ENCODE assay signal across 17 cellular contexts in the genomic region with DNA sequence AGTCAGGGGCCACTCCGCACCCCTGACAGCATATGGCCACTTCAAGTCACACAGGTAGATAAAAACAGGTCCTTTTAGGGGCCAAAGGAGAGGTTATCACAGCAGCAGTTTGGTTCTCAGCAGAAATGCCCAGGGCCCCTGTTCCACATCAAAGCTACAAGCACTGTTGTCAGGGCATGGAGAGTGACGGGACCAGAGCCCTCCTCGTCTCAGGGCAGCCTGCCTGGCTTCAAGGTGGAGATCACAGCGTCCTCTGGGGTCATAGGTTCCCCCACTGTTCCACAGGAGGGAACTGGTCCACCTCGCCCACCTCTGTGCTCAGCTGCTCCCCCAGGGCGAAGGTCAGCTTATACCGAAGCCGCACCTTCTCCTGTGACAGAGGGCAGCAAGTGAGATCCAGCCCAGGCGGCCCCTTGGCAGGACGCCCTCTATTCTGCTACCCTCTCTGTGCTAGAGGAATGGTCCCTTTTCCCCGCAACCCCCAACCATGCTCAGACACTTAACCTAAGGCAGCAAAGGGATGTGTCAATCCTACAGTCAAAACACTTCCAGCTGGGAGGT. TPM values are rescaled to one million over a fixed set of nuclear protein-coding genes. Genes with fewer than 3 reads are reported as not detected.
DNase-seq lines count a peak whose midpoint lies in the region; ATAC-seq, FAIRE-seq and TF ChIP-seq lines count a peak whose summit lies in the region.
"Had no signal": no experiment of that assay in that cellular context is flagged by ENCODE, and none has a peak within 500 bp of the region (broad histone marks: within the 10 kb centered on the region; RNA-seq: fewer than 3 reads in every experiment).

No MANE protein-coding gene starts in this region.

- no peaks in the 10 kb centered on the region for H3K23me2 ChIP-seq in H9 (ENCODE audit: insufficient read length, low read depth, low read length, poor library complexity, severe bottlenecking)

- H3K4me1 ChIP-seq in H9 (ENCODE audit: insufficient read depth, low read length) (no peaks in the 10 kb centered on the region), GM12878 (ENCODE audit: control insufficient read depth, insufficient read depth, low read length) (peaks cover 22% of the 10 kb centered on the region), neutrophil (ENCODE audit: control insufficient read depth in 1 of 2, insufficient read depth in 1 of 2, low read depth in 1 of 2, low read length in 1 of 2) (no peaks in the 10 kb centered on the region), colonic mucosa (no peaks in the 10 kb centered on the region)
- H3K4me1 ChIP-seq: pancreas had no signal

- no peak overlapping the region for H3K4me3 ChIP-seq in GM12878
- no peak overlapping the region for H3K4me3 ChIP-seq in neutrophil (ENCODE audit: low read depth in 1 of 2, low read length in 1 of 2)
- H3K4me3 ChIP-seq in foreskin fibroblast (ENCODE audit: low read depth in 1 of 2, low read length in 2 of 2): no peak overlapping the region
- no peak overlapping the region for H3K4me3 ChIP-seq in colonic mucosa
- H3K4me3 ChIP-seq: A549, left lung, pancreas, upper lobe of left lung had no signal

- no peak overlapping the region for H3K14ac ChIP-seq in H9 (ENCODE audit: insufficient read depth, low read length)

- no peak for TF ChIP-seq CTCF in H9 (conservative IDR thresholded peaks at IDR 0.05)
- TF ChIP-seq CTCF in GM12878 (IDR thresholded peaks at IDR 0.05 in 2 of 3, conservative IDR thresholded peaks at IDR 0.05 in 1 of 3; ENCODE audit: control insufficient read depth in 2 of 3, extremely low read depth in 1 of 3, insufficient read depth in 1 of 3, low read depth in 3 of 3, low read length in 3 of 3): no peak
- no peak for TF ChIP-seq CTCF in neutrophil (IDR thresholded peaks at IDR 0.05)
- no peak for TF ChIP-seq CTCF in foreskin fibroblast (IDR thresholded peaks at IDR 0.05; ENCODE audit: low read depth, low read length)
- no peak for TF ChIP-seq CTCF in colonic mucosa (IDR thresholded peaks at IDR 0.05)

- TSS peak; percentile 49 for BruUV-seq in GM12878 (replicated peaks; lab: Mats Ljungman, UMichigan)

- CTCF ChIA-PET in GM12878 (lab: Yijun Ruan, JAX): interaction anchor here (0.6 to 2.0 kb wide), 10 partner anchors 9 to 277 kb away, joined by 3 to 7 read pairs (median 4); no protein-coding TSS in a partner anchor

- H4K20me1 ChIP-seq in H9 (ENCODE audit: control insufficient read depth, insufficient read depth, insufficient read length) (peaks cover 4% of the 10 kb centered on the region), GM12878 (ENCODE audit: control insufficient read depth, insufficient read depth) (no peaks in the 10 kb centered on the region; the same call in 1 of the 2 replicates)

- no peak overlapping the region for H3K18ac ChIP-seq in H9 (ENCODE audit: insufficient read length, low read depth, low read length)

- H3K27ac ChIP-seq in H9 (ENCODE audit: insufficient read length, low read depth, low read length) (no peak overlapping the region), GM12878 (ENCODE audit: control insufficient read depth, insufficient read depth) (no peak overlapping the region), neutrophil (peak overlapping the region; percentile 17), colonic mucosa (no peak overlapping the region)
- H3K27ac ChIP-seq: A549, left lung, pancreas had no signal

- no peaks in the 10 kb centered on the region for H3K9me3 Mint-ChIP-seq in activated naive CD8-positive, alpha-beta T cell treated with anti-CD3 and anti-CD28 coated beads for 36 hours
- H3K9me3 Mint-ChIP-seq in activated naive CD8-positive, alpha-beta T cell treated with anti-CD3 and anti-CD28 coated beads, Interleukin-2, amount 50 U/mL, for 24 hours: no peaks in the 10 kb centered on the region
- no peaks in the 10 kb centered on the region for H3K9me3 Mint-ChIP-seq in H9
- H3K9me3 Mint-ChIP-seq: activated CD4-positive, alpha-beta T cell treated with anti-CD3 and anti-CD28 coated beads, Interleukin-2, amount 10 ng/mL, durations not matched to agents 7 days and 5 days; activated naive CD4-positive, alpha-beta T cell treated with anti-CD3 and anti-CD28 coated beads, Interleukin-2, amount 50 U/mL, for 24 hours; activated T-helper 2 cell treated with anti-CD3 and anti-CD28 coated beads, Interferon-gamma antibody, Interleukin-2, Interleukin-4, amounts not matched to agents 10 μg/mL and 5 μg/mL and 100 μg/mL, durations not matched to agents 14 hours and 24 hours and 36 hours; immature natural killer cell; nephron had no signal

- no peaks in the 10 kb centered on the region for H3K9me3 ChIP-seq in H9 (ENCODE audit: control insufficient read depth, low read depth, low read length)
- no peaks in the 10 kb centered on the region for H3K9me3 ChIP-seq in GM12878 (replicated peaks; ENCODE audit: control insufficient read depth, insufficient read depth, low read length)
- no peaks in the 10 kb centered on the region for H3K9me3 ChIP-seq in neutrophil
- no peaks in the 10 kb centered on the region for H3K9me3 ChIP-seq in colonic mucosa
- H3K9me3 ChIP-seq: A549, left lung, pancreas, upper lobe of left lung had no signal

- H3K9ac ChIP-seq in H9 (ENCODE audit: extremely low read depth, insufficient read length, low read length) (no peak overlapping the region), GM12878 (ENCODE audit: control insufficient read depth, insufficient read depth, low read length) (no peak overlapping the region), colonic mucosa (ENCODE audit: low read depth in 2 of 2, low read length in 2 of 2) (peak overlapping the region in 1 of 2 donors; percentile 4)

- H2BK120ac ChIP-seq in H9 (ENCODE audit: low read depth, low read length, poor library complexity, severe bottlenecking): no peak overlapping the region

- no peak overlapping the region for H2BK12ac ChIP-seq in H9 (ENCODE audit: insufficient read length, low read depth, low read length)

- no peak overlapping the region for H4K8ac ChIP-seq in H9 (replicated peaks; ENCODE audit: insufficient read length, low read depth, low read length)

- SMC1A ChIA-PET in GM12878 (lab: Charles Lee; ENCODE audit: uncharacterized antibody, unreplicated experiment): no interaction called here

- ATAC-seq in activated naive CD8-positive, alpha-beta T cell treated with anti-CD3 and anti-CD28 coated beads, Interleukin-2, amount 50 U/mL, for 24 hours: no peak
- ATAC-seq in GM12878: no peak
- no peak for ATAC-seq in HG02759 (IDR thresholded peaks at IDR 0.05; ENCODE audit: unreplicated experiment)

- RAD21 ChIA-PET in GM12878 (lab: Charles Lee; ENCODE audit: unreplicated experiment): interaction anchor here (0.8 kb wide), 2 partner anchors 124 to 276 kb away, joined by 4 read pairs; no protein-coding TSS in a partner anchor

- H3K4ac ChIP-seq in H9 (ENCODE audit: low read depth, low read length): no peak overlapping the region

- TF ChIP-seq RAD21 in GM12878 (IDR thresholded peaks at IDR 0.05; ENCODE audit: insufficient read depth, low read depth, low read length): no peak

- no peak overlapping the region for H2BK5ac ChIP-seq in H9 (ENCODE audit: insufficient read length, low read length)

- no peak overlapping the region for H2BK20ac ChIP-seq in H9 (ENCODE audit: low read depth, low read length, poor library complexity, severe bottlenecking)

- H2BK15ac ChIP-seq in H9 (ENCODE audit: low read depth, low read length): no peak overlapping the region

- POLR2A ChIA-PET in GM12878 (lab: Charles Lee): no interaction called here

- FAIRE-seq in GM12878 (lab: Jason Lieb, UNC): no peak
- FAIRE-seq: A549, pancreas had no signal

- no peak overlapping the region for H3T11ph ChIP-seq in H9 (ENCODE audit: low read length)

- no peak overlapping the region for H2AK5ac ChIP-seq in H9 (ENCODE audit: insufficient read length, low read length)

- no peak overlapping the region for H3K4me2 ChIP-seq in H9 (ENCODE audit: insufficient read depth, insufficient read length, low read length)
- no peak overlapping the region for H3K4me2 ChIP-seq in GM12878 (ENCODE audit: control insufficient read depth, insufficient read depth)
- H3K4me2 ChIP-seq: A549 had no signal

- no peak for TF ChIP-seq EP300 in GM12878 (IDR thresholded peaks at IDR 0.05; ENCODE audit: borderline replicate concordance in 1 of 2, control insufficient read depth in 1 of 2, low read depth in 2 of 2, low read length in 2 of 2)

- H3K79me2 ChIP-seq in H9 (ENCODE audit: insufficient read depth, low read length): no peaks in the 10 kb centered on the region
- no peaks in the 10 kb centered on the region for H3K79me2 ChIP-seq in GM12878 (ENCODE audit: control insufficient read depth, insufficient read depth, low read length)

- no peak overlapping the region for H3K23ac ChIP-seq in H9 (ENCODE audit: insufficient read length, low read depth, low read length)

- no peak for DNase-seq in activated naive CD8-positive, alpha-beta T cell treated with anti-CD3 and anti-CD28 coated beads for 36 hours
- no peak for DNase-seq in activated naive CD8-positive, alpha-beta T cell treated with anti-CD3 and anti-CD28 coated beads, Interleukin-2, amount 50 U/mL, for 24 hours
- DNase-seq in H9 (no peak), GM12878 (ENCODE audit: low read depth, low spot score) (no peak), foreskin fibroblast (no peak), colonic mucosa (no peak)

- H4K5ac ChIP-seq in H9 (ENCODE audit: insufficient read length, low read depth, low read length): no peak overlapping the region

- peak overlapping the region; percentile 68 for H3K27ac Mint-ChIP-seq in activated naive CD8-positive, alpha-beta T cell treated with anti-CD3 and anti-CD28 coated beads for 36 hours
- H3K27ac Mint-ChIP-seq in activated naive CD8-positive, alpha-beta T cell treated with anti-CD3 and anti-CD28 coated beads, Interleukin-2, amount 50 U/mL, for 24 hours: no peak overlapping the region
- peak overlapping the region in 2 of 3 experiments; percentile 14 to 44; a peak in 1 of 7 replicates for H3K27ac Mint-ChIP-seq in H9

- no CpG with 5 or more reads among the region's 11 CpGs for WGBS in H9 (ENCODE audit: extremely low coverage, insufficient read length, low lambda C conversion rate)
- WGBS in GM12878 (ENCODE audit: insufficient coverage, insufficient replicate concordance, low lambda C conversion rate, missing lambda C conversion rate): 97% methylated on average over 11 of the region's 11 CpGs

- H3K79me1 ChIP-seq in H9 (ENCODE audit: insufficient read depth, low read depth, low read length, poor library complexity, severe bottlenecking): no peaks in the 10 kb centered on the region

- no peaks in the 10 kb centered on the region for H3K27me3 ChIP-seq in H9 (ENCODE audit: insufficient read depth, low read length)
- no peaks in the 10 kb centered on the region for H3K27me3 ChIP-seq in GM12878 (replicated peaks in 1 of 2; ENCODE audit: control insufficient read depth in 2 of 2, insufficient read depth in 2 of 2, low read length in 1 of 2)
- H3K27me3 ChIP-seq in neutrophil: no peaks in the 10 kb centered on the region
- H3K27me3 ChIP-seq in colonic mucosa: no peaks in the 10 kb centered on the region
- H3K27me3 ChIP-seq: left lung, pancreas, upper lobe of left lung had no signal

- no peak overlapping the region for H3K4me3 Mint-ChIP-seq in activated naive CD8-positive, alpha-beta T cell treated with anti-CD3 and anti-CD28 coated beads for 36 hours
- H3K4me3 Mint-ChIP-seq in activated naive CD8-positive, alpha-beta T cell treated with anti-CD3 and anti-CD28 coated beads, Interleukin-2, amount 50 U/mL, for 24 hours: no peak overlapping the region
- H3K4me3 Mint-ChIP-seq in H9: no peak overlapping the region
- H3K4me3 Mint-ChIP-seq: activated CD4-positive, alpha-beta T cell treated with anti-CD3 and anti-CD28 coated beads, Interleukin-2, amount 10 ng/mL, durations not matched to agents 7 days and 5 days; immature natural killer cell; nephron had no signal

- intact Hi-C loops in GM12878 (cut with micrococcal nuclease; ENCODE audit: unreplicated experiment) (no loop called here), colonic mucosa (cut with DNase I) (no loop called here)

- H3K56ac ChIP-seq in H9 (ENCODE audit: insufficient read length, low read depth, low read length): no peak overlapping the region

- H3K27me3 Mint-ChIP-seq in activated naive CD8-positive, alpha-beta T cell treated with anti-CD3 and anti-CD28 coated beads for 36 hours: no peaks in the 10 kb centered on the region
- no peaks in the 10 kb centered on the region for H3K27me3 Mint-ChIP-seq in activated naive CD8-positive, alpha-beta T cell treated with anti-CD3 and anti-CD28 coated beads, Interleukin-2, amount 50 U/mL, for 24 hours
- H3K27me3 Mint-ChIP-seq in H9 (ENCODE audit: low read depth): no peaks in the 10 kb centered on the region
- H3K27me3 Mint-ChIP-seq: activated CD4-positive, alpha-beta T cell treated with anti-CD3 and anti-CD28 coated beads, Interleukin-2, amount 10 ng/mL, durations not matched to agents 7 days and 5 days; activated naive CD4-positive, alpha-beta T cell treated with anti-CD3 and anti-CD28 coated beads, Interleukin-2, amount 50 U/mL, for 24 hours had no signal

- H2AFZ ChIP-seq in H9 (ENCODE audit: low read length) (no peak overlapping the region), GM12878 (ENCODE audit: control insufficient read depth, low read depth, low read length) (no peak overlapping the region)

- H3K36me3 ChIP-seq in GM12878 (ENCODE audit: control insufficient read depth in 2 of 2, insufficient read depth in 2 of 2, low read length in 1 of 2) (peaks cover 58% of the 10 kb centered on the region in 2 experiments), neutrophil (peaks cover 95% of the 10 kb centered on the region), colonic mucosa (peaks cover 14% of the 10 kb centered on the region)

- peaks cover 30% of the 10 kb centered on the region for H3K4me1 Mint-ChIP-seq in activated naive CD8-positive, alpha-beta T cell treated with anti-CD3 and anti-CD28 coated beads for 36 hours
- peaks cover 32% of the 10 kb centered on the region for H3K4me1 Mint-ChIP-seq in activated naive CD8-positive, alpha-beta T cell treated with anti-CD3 and anti-CD28 coated beads, Interleukin-2, amount 50 U/mL, for 24 hours
- peaks cover 8 to 15% of the 10 kb centered on the region in 2 experiments for H3K4me1 Mint-ChIP-seq in H9
- H3K4me1 Mint-ChIP-seq: nephron had no signal

- in situ Hi-C loops in GM12878 (cut with MboI): no loop called here

- no peak overlapping the region for H4K91ac ChIP-seq in H9 (ENCODE audit: insufficient read length, low read depth, low read length)

- TF ChIP-seq POLR2A in GM12878 (IDR thresholded peaks at IDR 0.05; ENCODE audit: low read depth, low read length): 0 out of 2 replicates have a peak, but pooled peaks have one; percentile 15

- H3K36me3 Mint-ChIP-seq in activated naive CD8-positive, alpha-beta T cell treated with anti-CD3 and anti-CD28 coated beads for 36 hours: peaks cover 25% of the 10 kb centered on the region
- peaks cover 54% of the 10 kb centered on the region for H3K36me3 Mint-ChIP-seq in activated naive CD8-positive, alpha-beta T cell treated with anti-CD3 and anti-CD28 coated beads, Interleukin-2, amount 50 U/mL, for 24 hours (ENCODE audit: low read depth)
- peaks cover 35 to 84% (median 75%) of the 10 kb centered on the region in 3 experiments; a peak in 6 of 7 replicates for H3K36me3 Mint-ChIP-seq in H9 (ENCODE audit: insufficient read depth in 1 of 3, low read depth in 3 of 3)

RNA-seq across cellular contexts. Expression of a gene that starts 23.3 kb away (rescaled TPM):
- 10 to 100 TPM; 63.7 to 72.0 TPM for total RNA-seq in activated naive CD8-positive, alpha-beta T cell treated with anti-CD3 and anti-CD28 coated beads for 36 hours
- total RNA-seq in H9 (2021) (50.3 and 58.2 TPM in 2 replicates), GM12878 (2014; rRNA removed) (19.6 and 20.7 TPM in 2 replicates), GM12878 (2014; rRNA removed; fragmentation: Illumina TruSeq; extraction: Trizol) (13.5 and 14.3 TPM in 2 replicates), GM12878 (2021) (52.1 and 57.5 TPM in 2 replicates), colonic mucosa (10 to 100 TPM; 32.5 to 48.4 TPM)
- 70.6 and 92.6 TPM in 2 replicates for total RNA-seq in GM12878 (2013; cell fraction: nucleolus; rRNA removed)
- polyA plus RNA-seq in GM12878 (2011; ENCODE audit: low read depth): 34.9 TPM
- polyA plus RNA-seq in GM12878 (2011; rRNA removed) (26.2 and 34.9 TPM in 2 replicates), GM12878 (2014; fragmentation: Illumina TruSeq; extraction: Trizol) (31.7 and 41.3 TPM in 2 replicates), GM12878 (2014; fragmentation: Nextera tagmentation; extraction: Ambion mirVana) (1 to 10 TPM; 7.0 to 8.1 TPM), GM12878 (2014; rRNA removed) (36.4 and 40.2 TPM in 2 replicates), GM12878 (2016; fragmentation: Nextera tagmentation; extraction: Ambion mirVana) (10 to 100 TPM; 33.0 to 36.3 TPM)
- polyA plus RNA-seq in GM12878 (2011; cell fraction: cytosol; rRNA removed): 25.9 and 26.0 TPM in 2 replicates
- polyA plus RNA-seq in GM12878 (2011; cell fraction: nucleus; rRNA removed): 244 and 300 TPM in 2 replicates
- polyA plus RNA-seq in GM12878 (2012): 51.0 and 62.2 TPM in 2 replicates
- polyA minus RNA-seq in GM12878 (2011; rRNA and poly(A)+ RNA removed): 50.4 and 73.4 TPM in 2 replicates
- 9.0 and 14.0 TPM in 2 replicates for polyA minus RNA-seq in GM12878 (2011; cell fraction: cytosol; rRNA and poly(A)+ RNA removed)
- 39.3 and 49.0 TPM in 2 replicates for polyA minus RNA-seq in GM12878 (2011; cell fraction: nucleus; rRNA and poly(A)+ RNA removed)

RNA-seq across cellular contexts. Expression of a gene that starts 23.6 kb away (rescaled TPM):
- total RNA-seq in activated naive CD8-positive, alpha-beta T cell treated with anti-CD3 and anti-CD28 coated beads for 36 hours: 10 to 100 TPM; 93.5 to 96.9 TPM
- total RNA-seq in H9 (2021) (93.7 and 97.4 TPM in 2 replicates), GM12878 (2014; rRNA removed) (105 and 117 TPM in 2 replicates), GM12878 (2014; rRNA removed; fragmentation: Illumina TruSeq; extraction: Trizol) (89.6 and 101 TPM in 2 replicates), GM12878 (2021) (88.4 and 89.2 TPM in 2 replicates), colonic mucosa (100 to 1,000 TPM in 1 of 2 donors, 10 to 100 TPM in 1; 62.9 to 118 TPM)
- 40.8 and 41.5 TPM in 2 replicates for total RNA-seq in GM12878 (2013; cell fraction: nucleolus; rRNA removed)
- 40.9 TPM for polyA plus RNA-seq in GM12878 (2011; ENCODE audit: low read depth)
- polyA plus RNA-seq in GM12878 (2011; rRNA removed) (73.6 and 89.7 TPM in 2 replicates), GM12878 (2014; fragmentation: Illumina TruSeq; extraction: Trizol) (71.2 and 101 TPM in 2 replicates), GM12878 (2014; fragmentation: Nextera tagmentation; extraction: Ambion mirVana) (100 to 1,000 TPM; 161 to 209 TPM), GM12878 (2014; rRNA removed) (93.2 and 108 TPM in 2 replicates), GM12878 (2016; fragmentation: Nextera tagmentation; extraction: Ambion mirVana) (100 to 1,000 TPM; 207 to 217 TPM)
- polyA plus RNA-seq in GM12878 (2011; cell fraction: cytosol; rRNA removed): 90.3 and 94.2 TPM in 2 replicates
- polyA plus RNA-seq in GM12878 (2011; cell fraction: nucleus; rRNA removed): 68.9 and 73.0 TPM in 2 replicates
- 50.5 and 55.2 TPM in 2 replicates for polyA plus RNA-seq in GM12878 (2012)
- polyA minus RNA-seq in GM12878 (2011; rRNA and poly(A)+ RNA removed): 44.1 and 47.2 TPM in 2 replicates
- 16.8 and 20.8 TPM in 2 replicates for polyA minus RNA-seq in GM12878 (2011; cell fraction: cytosol; rRNA and poly(A)+ RNA removed)
- 26.8 and 39.8 TPM in 2 replicates for polyA minus RNA-seq in GM12878 (2011; cell fraction: nucleus; rRNA and poly(A)+ RNA removed)

RNA-seq across cellular contexts. Expression of a gene that starts 32.6 kb away (rescaled TPM):
- total RNA-seq in activated naive CD8-positive, alpha-beta T cell treated with anti-CD3 and anti-CD28 coated beads for 36 hours: 100 to 1,000 TPM; 134 to 137 TPM
- total RNA-seq in H9 (2021) (136 and 145 TPM in 2 replicates), GM12878 (2014; rRNA removed) (47.1 and 57.8 TPM in 2 replicates), GM12878 (2014; rRNA removed; fragmentation: Illumina TruSeq; extraction: Trizol) (52.9 and 54.0 TPM in 2 replicates), GM12878 (2021) (82.5 and 97.9 TPM in 2 replicates), colonic mucosa (10 to 100 TPM; 42.2 to 86.8 TPM)
- total RNA-seq in GM12878 (2013; cell fraction: nucleolus; rRNA removed): 89.4 and 98.6 TPM in 2 replicates
- polyA plus RNA-seq in GM12878 (2011; ENCODE audit: low read depth): 58.6 TPM
- polyA plus RNA-seq in GM12878 (2011; rRNA removed) (80.8 and 92.9 TPM in 2 replicates), GM12878 (2014; fragmentation: Illumina TruSeq; extraction: Trizol) (59.6 and 65.9 TPM in 2 replicates), GM12878 (2014; fragmentation: Nextera tagmentation; extraction: Ambion mirVana) (100 to 1,000 TPM; 127 to 135 TPM), GM12878 (2014; rRNA removed) (83.2 and 87.8 TPM in 2 replicates), GM12878 (2016; fragmentation: Nextera tagmentation; extraction: Ambion mirVana) (100 to 1,000 TPM; 103 to 104 TPM)
- polyA plus RNA-seq in GM12878 (2011; cell fraction: cytosol; rRNA removed): 112 and 130 TPM in 2 replicates
- 362 and 389 TPM in 2 replicates for polyA plus RNA-seq in GM12878 (2011; cell fraction: nucleus; rRNA removed)
- 37.7 and 46.3 TPM in 2 replicates for polyA plus RNA-seq in GM12878 (2012)
- polyA minus RNA-seq in GM12878 (2011; rRNA and poly(A)+ RNA removed): 80.2 and 80.8 TPM in 2 replicates
- 24.1 and 34.9 TPM in 2 replicates for polyA minus RNA-seq in GM12878 (2011; cell fraction: cytosol; rRNA and poly(A)+ RNA removed)
- 54.2 and 98.1 TPM in 2 replicates for polyA minus RNA-seq in GM12878 (2011; cell fraction: nucleus; rRNA and poly(A)+ RNA removed)

RNA-seq across cellular contexts. Expression of a gene that starts 32.9 kb away (rescaled TPM):
- 10 to 100 TPM; 35.3 to 38.1 TPM for total RNA-seq in activated naive CD8-positive, alpha-beta T cell treated with anti-CD3 and anti-CD28 coated beads for 36 hours
- total RNA-seq in H9 (2021) (24.0 and 26.1 TPM in 2 replicates), GM12878 (2014; rRNA removed) (43.9 and 44.3 TPM in 2 replicates), GM12878 (2014; rRNA removed; fragmentation: Illumina TruSeq; extraction: Trizol) (22.8 and 23.4 TPM in 2 replicates), GM12878 (2021) (40.0 and 45.6 TPM in 2 replicates), colonic mucosa (10 to 100 TPM; 18.5 to 19.2 TPM)
- 10.9 and 13.8 TPM in 2 replicates for total RNA-seq in GM12878 (2013; cell fraction: nucleolus; rRNA removed)
- 30.0 TPM for polyA plus RNA-seq in GM12878 (2011; ENCODE audit: low read depth)
- polyA plus RNA-seq in GM12878 (2011; rRNA removed) (49.8 and 66.1 TPM in 2 replicates), GM12878 (2014; fragmentation: Illumina TruSeq; extraction: Trizol) (20.4 and 42.0 TPM in 2 replicates), GM12878 (2014; fragmentation: Nextera tagmentation; extraction: Ambion mirVana) (10 to 100 TPM; 94.7 to 96.2 TPM), GM12878 (2014; rRNA removed) (49.6 and 57.0 TPM in 2 replicates), GM12878 (2016; fragmentation: Nextera tagmentation; extraction: Ambion mirVana) (10 to 100 TPM; 63.3 to 69.4 TPM)
- 94.7 and 108 TPM in 2 replicates for polyA plus RNA-seq in GM12878 (2011; cell fraction: cytosol; rRNA removed)
- polyA plus RNA-seq in GM12878 (2011; cell fraction: nucleus; rRNA removed): 65.0 and 80.8 TPM in 2 replicates
- 33.3 and 39.1 TPM in 2 replicates for polyA plus RNA-seq in GM12878 (2012)
- polyA minus RNA-seq in GM12878 (2011; rRNA and poly(A)+ RNA removed): 47.0 and 62.1 TPM in 2 replicates
- polyA minus RNA-seq in GM12878 (2011; cell fraction: cytosol; rRNA and poly(A)+ RNA removed): 17.5 and 19.3 TPM in 2 replicates
- polyA minus RNA-seq in GM12878 (2011; cell fraction: nucleus; rRNA and poly(A)+ RNA removed): 10.2 and 17.5 TPM in 2 replicates

RNA-seq across cellular contexts. Expression of a gene that starts 51.1 kb away (rescaled TPM):
- 100 to 1,000 TPM; 103 to 107 TPM for total RNA-seq in activated naive CD8-positive, alpha-beta T cell treated with anti-CD3 and anti-CD28 coated beads for 36 hours
- total RNA-seq in H9 (2021) (24.2 and 27.2 TPM in 2 replicates), GM12878 (2014; rRNA removed) (55.6 and 58.3 TPM in 2 replicates), GM12878 (2014; rRNA removed; fragmentation: Illumina TruSeq; extraction: Trizol) (39.7 and 49.1 TPM in 2 replicates), GM12878 (2021) (59.6 and 60.6 TPM in 2 replicates), colonic mucosa (10 to 100 TPM in 1 of 2 donors, 1 to 10 TPM in 1; 9.8 to 24.8 TPM)
- 89.0 and 97.1 TPM in 2 replicates for total RNA-seq in GM12878 (2013; cell fraction: nucleolus; rRNA removed)
- polyA plus RNA-seq in GM12878 (2011; ENCODE audit: low read depth): 19.4 TPM
- polyA plus RNA-seq in GM12878 (2011; rRNA removed) (28.3 and 39.2 TPM in 2 replicates), GM12878 (2014; fragmentation: Illumina TruSeq; extraction: Trizol) (24.1 and 45.5 TPM in 2 replicates), GM12878 (2014; fragmentation: Nextera tagmentation; extraction: Ambion mirVana) (10 to 100 TPM; 32.9 to 43.1 TPM), GM12878 (2014; rRNA removed) (68.5 and 69.4 TPM in 2 replicates), GM12878 (2016; fragmentation: Nextera tagmentation; extraction: Ambion mirVana) (10 to 100 TPM; 77.0 to 91.6 TPM)
- polyA plus RNA-seq in GM12878 (2011; cell fraction: cytosol; rRNA removed): 62.0 and 77.9 TPM in 2 replicates
- polyA plus RNA-seq in GM12878 (2011; cell fraction: nucleus; rRNA removed): 63.2 and 65.7 TPM in 2 replicates
- 31.7 and 40.1 TPM in 2 replicates for polyA plus RNA-seq in GM12878 (2012)
- 27.9 and 43.7 TPM in 2 replicates for polyA minus RNA-seq in GM12878 (2011; rRNA and poly(A)+ RNA removed)
- polyA minus RNA-seq in GM12878 (2011; cell fraction: cytosol; rRNA and poly(A)+ RNA removed): 16.3 and 17.8 TPM in 2 replicates
- 19.6 and 37.5 TPM in 2 replicates for polyA minus RNA-seq in GM12878 (2011; cell fraction: nucleus; rRNA and poly(A)+ RNA removed)
